12 cellular contexts compared by ENCODE assay signal in genomic region chr5:146089287-146089686, GRCh38. TPM values are rescaled to one million over a fixed set of nuclear protein-coding genes. Genes with fewer than 3 reads are reported as not detected.
"Had no signal": no experiment of that assay in that cellular context is flagged by ENCODE, and none has a peak within 500 bp of the region (broad histone marks: within the 10 kb centered on the region; RNA-seq: fewer than 3 reads in every experiment).

No MANE protein-coding gene starts in this region.

- ATAC-seq: GM23338, HCT116 had no signal

- H3K9ac ChIP-seq: GM23248 had no signal

- H3K4me2 ChIP-seq: GM23338 had no signal

- DNase-seq: GM23248, GOT3, H7, H9, HCEC 1CT, HFFc6 had no signal

- H3K4me1 ChIP-seq: HAP-1 had no signal

- H3K4me3 ChIP-seq: GM23248, GM23338, HAP-1 had no signal

- H3K9me3 ChIP-seq: HAP-1 had no signal

- H3K36me3 ChIP-seq: HAP-1 had no signal

- FAIRE-seq: H1, H54 had no signal

- H3K27ac ChIP-seq: GM23248 had no signal

- H2AFZ ChIP-seq: GM23248, GM23338 had no signal

RNA-seq across cellular contexts. Expression of gene PLAC8L1, which starts 16.1 kb away (rescaled TPM):
- total RNA-seq: GM23338, H1, H4 had no signal
